In genomic region chr10:132061030-132061429, GRCh38 we compare ENCODE assay signal across 21 cellular contexts.
"Had no signal": no experiment of that assay in that cellular context is flagged by ENCODE, and none has a peak within 500 bp of the region (broad histone marks: within the 10 kb centered on the region; RNA-seq: fewer than 3 reads in every experiment).

No MANE protein-coding gene starts in this region.

- H3K27ac Mint-ChIP-seq: effector memory CD8-positive, alpha-beta T cell; immature natural killer cell; naive thymus-derived CD8-positive, alpha-beta T cell; stimulated activated naive B cell treated with anti-CD40 and anti-IgM and Interleukin-4, amounts not matched to agents 10 μg/mL and 1 μg/mL and 100 μg/mL, for 72 hours had no signal

- H3K27ac ChIP-seq: epithelial cell of prostate, esophagus squamous epithelium, gastroesophageal sphincter, neutrophil, spleen, tibial artery had no signal

- ATAC-seq: effector memory CD8-positive, alpha-beta T cell; gastroesophageal sphincter; left colon; mucosa of descending colon; naive thymus-derived CD8-positive, alpha-beta T cell; sciatic nerve; stimulated activated naive B cell treated with anti-CD40 and anti-IgM and Interleukin-4, amounts not matched to agents 10 μg/mL and 1 μg/mL and 100 μg/mL, for 72 hours; stimulated activated naive CD8-positive, alpha-beta T cell treated with anti-CD3 and anti-CD28 coated beads, Interleukin-15, amount 100 ng/mL, for 72 hours had no signal

- H3K9me3 Mint-ChIP-seq: effector memory CD8-positive, alpha-beta T cell; immature natural killer cell; stimulated activated naive B cell treated with anti-CD40 and anti-IgM and Interleukin-4, amounts not matched to agents 10 μg/mL and 1 μg/mL and 100 μg/mL, for 72 hours; stimulated activated naive CD8-positive, alpha-beta T cell treated with anti-CD3 and anti-CD28 coated beads, Interleukin-15, amount 100 ng/mL, for 72 hours had no signal

- DNase-seq: caudate nucleus; effector memory CD8-positive, alpha-beta T cell; esophagus squamous epithelium; foreskin fibroblast; immature natural killer cell; kidney; left colon; mammary epithelial cell; mucosa of descending colon; naive thymus-derived CD8-positive, alpha-beta T cell; spleen; stimulated activated CD4-positive, alpha-beta T cell treated with anti-CD3 and anti-CD28 coated beads, Interleukin-15, amount 100 ng/mL, for 24 hours; stimulated activated CD4-positive, alpha-beta T cell treated with anti-CD3 and anti-CD28 coated beads, Interleukin-1b, Interleukin-23, amount 100 ng/mL, for 48 hours; stimulated activated CD4-positive, alpha-beta T cell treated with anti-CD3 and anti-CD28 coated beads, Interleukin-4, amount 100 ng/mL, for 4 hours; stimulated activated naive B cell treated with anti-CD40 and anti-IgM and Interleukin-4, amounts not matched to agents 10 μg/mL and 1 μg/mL and 100 μg/mL, for 72 hours; stimulated activated naive CD8-positive, alpha-beta T cell treated with anti-CD3 and anti-CD28 coated beads, Interleukin-15, amount 100 ng/mL, for 72 hours had no signal

- H3K4me3 ChIP-seq: esophagus squamous epithelium, gastroesophageal sphincter, mucosa of descending colon, spleen, tibial artery had no signal

- H3K27me3 ChIP-seq: gastroesophageal sphincter had no signal

- H3K9me3 ChIP-seq: esophagus squamous epithelium, gastroesophageal sphincter, mucosa of descending colon, neutrophil, spleen, tibial artery had no signal

- H3K36me3 ChIP-seq: esophagus squamous epithelium, gastroesophageal sphincter, neutrophil, spleen, tibial artery had no signal

- H3K36me3 Mint-ChIP-seq: immature natural killer cell; naive thymus-derived CD8-positive, alpha-beta T cell; stimulated activated naive B cell treated with anti-CD40 and anti-IgM and Interleukin-4, amounts not matched to agents 10 μg/mL and 1 μg/mL and 100 μg/mL, for 72 hours had no signal

- H3K4me3 Mint-ChIP-seq: effector memory CD8-positive, alpha-beta T cell; immature natural killer cell; naive thymus-derived CD8-positive, alpha-beta T cell; stimulated activated naive B cell treated with anti-CD40 and anti-IgM and Interleukin-4, amounts not matched to agents 10 μg/mL and 1 μg/mL and 100 μg/mL, for 72 hours; stimulated activated naive CD8-positive, alpha-beta T cell treated with anti-CD3 and anti-CD28 coated beads, Interleukin-15, amount 100 ng/mL, for 72 hours had no signal
